Comparison of ENCODE assay signal across 7 cellular contexts in the genomic region with DNA sequence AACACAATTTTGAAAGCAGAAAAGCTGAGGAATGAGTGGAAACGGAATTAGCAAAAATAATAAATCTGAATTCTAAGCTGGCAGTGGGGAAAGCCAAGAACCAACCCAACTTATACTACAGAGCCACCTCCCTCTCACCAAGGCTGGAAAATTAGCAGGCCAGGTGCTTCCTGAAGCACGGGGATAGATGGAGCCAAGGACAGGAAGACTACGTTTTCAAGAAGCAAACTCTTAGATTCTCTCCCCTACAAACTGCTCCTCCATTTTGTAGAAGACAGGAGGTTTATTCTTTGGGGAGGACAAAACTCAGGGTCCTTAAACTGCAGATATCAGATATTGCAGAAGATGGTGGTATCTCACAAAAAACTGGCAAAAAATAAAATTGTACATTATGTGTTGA. TPM values are rescaled to one million over a fixed set of nuclear protein-coding genes. Genes with fewer than 3 reads are reported as not detected.
"Had no signal": no experiment of that assay in that cellular context is flagged by ENCODE, and none has a peak within 500 bp of the region (broad histone marks: within the 10 kb centered on the region; RNA-seq: fewer than 3 reads in every experiment).

No MANE protein-coding gene starts in this region.

- H3K27ac ChIP-seq: KMS-11 had no signal

- ATAC-seq: GM23338 had no signal

- H3K4me3 ChIP-seq: GM23338 had no signal

- DNase-seq: H9, HCEC 1CT, IMR-90, KBM-7 had no signal

- H3K4me2 ChIP-seq: GM23338, KMS-11 had no signal

- H3K9ac ChIP-seq: KMS-11 had no signal

- H2AFZ ChIP-seq: GM23338 had no signal

RNA-seq across cellular contexts. Expression of gene CCDC70, which starts 8.8 kb away (rescaled TPM):
- polyA plus RNA-seq: GM23338, H1, IMR-90 had no signal

RNA-seq across cellular contexts. Expression of gene TMEM272, which starts 25.6 kb away (rescaled TPM):
- polyA plus RNA-seq: IMR-90 had no signal
